ENCODE assay signal across 10 cellular contexts in genomic region chr7:115009736-115010435, GRCh38.
A peak's percentile ranks its signal among the peaks of the same experiment; 100 is the strongest.
DNase-seq lines count a peak whose midpoint lies in the region; ATAC-seq, FAIRE-seq and TF ChIP-seq lines count a peak whose summit lies in the region.
"Had no signal": no experiment of that assay in that cellular context is flagged by ENCODE, and none has a peak within 500 bp of the region (broad histone marks: within the 10 kb centered on the region; RNA-seq: fewer than 3 reads in every experiment).

No MANE protein-coding gene starts in this region.

- H3K23ac ChIP-seq in neuronal stem cell (ENCODE audit: low read depth, low read length, poor library complexity), result no peak overlapping the region

- no peak overlapping the region for H2BK5ac ChIP-seq in neuronal stem cell (ENCODE audit: low read length)

- H3K36me3 ChIP-seq in ACC112 (ENCODE audit: insufficient read depth, low read length) (peaks cover 7% of the 10 kb centered on the region; the same call in 1 of the 2 replicates), MG63 (no peaks in the 10 kb centered on the region), neuronal stem cell (replicated peaks in 1 of 2; ENCODE audit: control insufficient read depth in 2 of 2, insufficient read depth in 2 of 2, low read length in 2 of 2) (no peaks in the 10 kb centered on the region)
- H3K36me3 ChIP-seq: breast epithelium had no signal

- H3K9me3 ChIP-seq in MG63 (no peaks in the 10 kb centered on the region), neuronal stem cell (replicated peaks in 1 of 2; ENCODE audit: control insufficient read depth in 2 of 2, insufficient read depth in 1 of 2, low read depth in 1 of 2, low read length in 2 of 2) (no peaks in the 10 kb centered on the region)
- H3K9me3 ChIP-seq: breast epithelium had no signal

- DNase-seq in MG63, result peak; percentile 53
- DNase-seq in neuronal stem cell (ENCODE audit: low spot score), result no peak
- DNase-seq in DMS79 (lab: John Stamatoyannopoulos, UW), result no peak
- no peak for DNase-seq in RKO (ENCODE audit: low spot score)
- DNase-seq: NCI-H2029 treated with DMSO at 0.1 percent for 48 hours had no signal

- no peak overlapping the region for H2BK12ac ChIP-seq in neuronal stem cell (ENCODE audit: low read length)

- H3K4me3 ChIP-seq in ACC112 (ENCODE audit: low read depth, low read length), result peak overlapping the region; percentile 44
- no peak overlapping the region for H3K4me3 ChIP-seq in MG63
- no peak overlapping the region for H3K4me3 ChIP-seq in neuronal stem cell (ENCODE audit: low read length in 2 of 2)
- H3K4me3 ChIP-seq: breast epithelium had no signal

- H2AFZ ChIP-seq in ACC112 (ENCODE audit: low read length, unreplicated experiment), result no peak overlapping the region
- peak overlapping the region; percentile 17 for H2AFZ ChIP-seq in neuronal stem cell (ENCODE audit: low read length)

- no peak overlapping the region for H3K27ac ChIP-seq in ACC112 (ENCODE audit: low read depth, low read length)
- no peak overlapping the region for H3K27ac ChIP-seq in neuronal stem cell (replicated peaks; ENCODE audit: low read length)

- no peak overlapping the region for H2BK120ac ChIP-seq in neuronal stem cell (ENCODE audit: low read depth, low read length)

- H3K4me1 ChIP-seq in ACC112 (ENCODE audit: control insufficient read depth, insufficient read depth, low read length, unreplicated experiment) (peaks cover 31% of the 10 kb centered on the region), neuronal stem cell (ENCODE audit: control insufficient read depth in 2 of 2, insufficient read depth in 1 of 2, low read depth in 1 of 2, low read length in 2 of 2) (peaks cover 11 to 23% of the 10 kb centered on the region in 2 donors)
- H3K4me1 ChIP-seq: breast epithelium had no signal

- TF ChIP-seq POLR2A in GM18505 (IDR thresholded peaks at IDR 0.05; ENCODE audit: borderline replicate concordance, extremely low read depth, insufficient read depth, insufficient read length), result no peak

- H3K4ac ChIP-seq in neuronal stem cell (ENCODE audit: low read length), result no peak overlapping the region

- H3K4me2 ChIP-seq in neuronal stem cell (ENCODE audit: insufficient read depth, low read length, poor library complexity, severe bottlenecking), result no peak overlapping the region

- no peak overlapping the region for H2AK5ac ChIP-seq in neuronal stem cell (ENCODE audit: low read depth, low read length)

- H4K8ac ChIP-seq in neuronal stem cell (ENCODE audit: low read depth, low read length), result no peak overlapping the region

- WGBS in neuronal stem cell (ENCODE audit: extremely low coverage in 2 of 2, insufficient read length in 2 of 2, insufficient replicate concordance in 1 of 2), 2 donors, result no CpG with 5 or more reads among the region's 1 CpG

- H4K91ac ChIP-seq in neuronal stem cell (ENCODE audit: low read depth, low read length, poor library complexity), result no peak overlapping the region

- FAIRE-seq in endometrium (lab: Jason Lieb, UNC), result peak; percentile 83

- no peaks in the 10 kb centered on the region for H3K79me2 ChIP-seq in ACC112 (ENCODE audit: control insufficient read depth, insufficient read depth, low read length, unreplicated experiment)

- no peaks in the 10 kb centered on the region for H3K79me1 ChIP-seq in neuronal stem cell (ENCODE audit: low read depth, low read length)

- ATAC-seq in GM18505 (IDR thresholded peaks at IDR 0.05; ENCODE audit: unreplicated experiment) (no peak), HG03432 (IDR thresholded peaks at IDR 0.05; ENCODE audit: unreplicated experiment) (no peak)

- no peaks in the 10 kb centered on the region for H3K27me3 ChIP-seq in ACC112 (ENCODE audit: insufficient read depth, low read length)
- H3K27me3 ChIP-seq in MG63, result no peaks in the 10 kb centered on the region
- H3K27me3 ChIP-seq in neuronal stem cell (ENCODE audit: control insufficient read depth in 3 of 3, insufficient read depth in 3 of 3, low read depth in 1 of 3, low read length in 3 of 3), result no peaks in the 10 kb centered on the region
- H3K27me3 ChIP-seq: breast epithelium had no signal

- H3K18ac ChIP-seq in neuronal stem cell (ENCODE audit: low read length), result no peak overlapping the region

- H3K14ac ChIP-seq in neuronal stem cell (ENCODE audit: low read length), result no peak overlapping the region

- no peak overlapping the region for H3K9ac ChIP-seq in neuronal stem cell (ENCODE audit: low read depth, low read length, poor library complexity)

- H2BK15ac ChIP-seq in neuronal stem cell (ENCODE audit: low read length), result no peak overlapping the region
